20 cellular contexts compared by ENCODE assay signal in the genomic region with DNA sequence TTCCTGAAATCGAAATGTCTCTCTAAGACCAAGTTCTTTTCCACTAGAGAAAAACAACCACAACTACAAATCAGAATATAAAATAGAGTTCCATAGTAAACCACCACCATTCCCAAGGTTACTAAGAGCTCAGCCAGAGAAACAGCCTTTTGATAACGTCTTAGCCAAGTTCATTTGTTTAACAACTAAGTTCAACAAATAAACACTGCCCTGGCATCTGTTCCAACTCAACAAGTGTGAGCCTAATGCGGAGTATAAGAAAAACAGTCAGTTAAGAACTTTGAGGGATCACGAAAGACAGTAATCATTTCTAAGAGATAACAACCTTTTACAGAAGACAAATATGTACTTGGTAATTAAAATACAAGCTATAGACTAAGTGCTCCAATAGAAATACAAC.
DNase-seq lines count a peak whose midpoint lies in the region; ATAC-seq, FAIRE-seq and TF ChIP-seq lines count a peak whose summit lies in the region.
"Had no signal": no experiment of that assay in that cellular context is flagged by ENCODE, and none has a peak within 500 bp of the region (broad histone marks: within the 10 kb centered on the region; RNA-seq: fewer than 3 reads in every experiment).

No MANE protein-coding gene starts in this region.

- TF ChIP-seq POLR2A in prostate gland (IDR thresholded peaks at IDR 0.05) = no peak

- intact Hi-C loops in CD4-positive, alpha-beta T cell (cut with DNase I, micrococcal nuclease) = no loop called here
- intact Hi-C loops in heart right ventricle (cut with DNase I) = no loop called here
- intact Hi-C loops in prostate gland (cut with DNase I) = no loop called here

- CTCF ChIA-PET in CD4-positive, alpha-beta T cell (lab: Charles Lee) = interaction anchor here (0.7 kb wide), 1 partner anchor 10 kb away, joined by 4 read pairs; no protein-coding TSS in a partner anchor
- CTCF ChIA-PET in T-cell (lab: Charles Lee) = interaction anchor here in 1 of 2 donors (0.6 kb wide), 2 partner anchors 21 to 26 kb away, joined by 3 to 5 read pairs; no protein-coding TSS in a partner anchor

- H3K4me3 ChIP-seq in heart right ventricle (no peak overlapping the region), prostate gland (no peak overlapping the region)
- H3K4me3 ChIP-seq: lung, ovary had no signal

- POLR2A ChIA-PET in CD4-positive, alpha-beta T cell (lab: Charles Lee) = interaction anchor here (1.1 to 1.9 kb wide), 3 partner anchors 8 to 211 kb away, joined by 3 to 12 read pairs (median 6); partner anchors contain the start of gene BPGM
- POLR2A ChIA-PET in T-cell (lab: Charles Lee) = interaction anchor here in 1 of 2 donors (0.9 kb wide), 1 partner anchor 11 kb away, joined by 3 read pairs; no protein-coding TSS in a partner anchor

- no peaks in the 10 kb centered on the region for H3K27me3 ChIP-seq in CD4-positive, alpha-beta T cell (ENCODE audit: control insufficient read depth, insufficient read depth, low read length)
- H3K27me3 ChIP-seq in heart right ventricle = no peaks in the 10 kb centered on the region
- no peaks in the 10 kb centered on the region for H3K27me3 ChIP-seq in prostate gland (replicated peaks; ENCODE audit: insufficient read depth)
- H3K27me3 ChIP-seq: brain microvascular endothelial cell, ovary had no signal

- H3K4me1 ChIP-seq in heart right ventricle (peaks cover 7 to 83% (median 60%) of the 10 kb centered on the region in 9 donors), prostate gland (replicated peaks) (peaks cover 30% of the 10 kb centered on the region)

- H3K36me3 Mint-ChIP-seq in CD4-positive, alpha-beta T cell (ENCODE audit: low read depth) = peaks cover 49% of the 10 kb centered on the region
- H3K36me3 Mint-ChIP-seq in T-cell = peaks cover 34% of the 10 kb centered on the region
- H3K36me3 Mint-ChIP-seq: IgD-negative memory B cell had no signal

- no peak for FAIRE-seq in HTR-8/SVneo (lab: Jason Lieb, UNC)

- no peak for ATAC-seq in CD4-positive, alpha-beta T cell (ENCODE audit: poor library complexity)
- ATAC-seq in T-cell (replicated peaks in 1 of 4) (no peak), heart right ventricle (peak in 7 of 8 donors; percentile 9 to 73 (median 49)), HG03521 (IDR thresholded peaks at IDR 0.05; ENCODE audit: unreplicated experiment) (no peak), GM19351 (IDR thresholded peaks at IDR 0.05; ENCODE audit: unreplicated experiment) (no peak), GM19452 (IDR thresholded peaks at IDR 0.05; ENCODE audit: unreplicated experiment) (no peak)
- ATAC-seq: effector memory CD8-positive, alpha-beta T cell had no signal

- H3K4me1 Mint-ChIP-seq in CD4-positive, alpha-beta T cell (ENCODE audit: low read depth) = peaks cover 29% of the 10 kb centered on the region
- H3K4me1 Mint-ChIP-seq in T-cell = peaks cover 24 to 36% (median 24%) of the 10 kb centered on the region in 3 donors

- no peak overlapping the region for H3K27ac ChIP-seq in CD4-positive, alpha-beta T cell (ENCODE audit: low read depth, low read length)
- peak overlapping the region in 8 of 10 donors; percentile 8 to 70 (median 52) for H3K27ac ChIP-seq in heart right ventricle
- H3K27ac ChIP-seq in prostate gland = peak overlapping the region; percentile 64
- H3K27ac ChIP-seq: RWPE1 had no signal

- 45% methylated on average over 4 of the region's 4 CpGs for WGBS in heart right ventricle, 2 donors
- 31% methylated on average over 4 of the region's 4 CpGs for WGBS in prostate gland

- H3K27ac Mint-ChIP-seq in CD4-positive, alpha-beta T cell = peak overlapping the region; percentile 76
- peak overlapping the region; percentile 19 to 25 for H3K27ac Mint-ChIP-seq in T-cell
- H3K27ac Mint-ChIP-seq: IgD-negative memory B cell; stimulated activated naive B cell treated with anti-CD40 and anti-IgM and Interleukin-4, amounts not matched to agents 10 μg/mL and 1 μg/mL and 100 μg/mL, for 72 hours had no signal

- no peaks in the 10 kb centered on the region for H3K9me3 ChIP-seq in CD4-positive, alpha-beta T cell (ENCODE audit: control insufficient read depth, low read length)
- H3K9me3 ChIP-seq in heart right ventricle (no peaks in the 10 kb centered on the region), prostate gland (no peaks in the 10 kb centered on the region)
- H3K9me3 ChIP-seq: ovary had no signal

- peaks cover 0 to 5% (median 0%) of the 10 kb centered on the region in 9 donors for H3K36me3 ChIP-seq in heart right ventricle
- no peaks in the 10 kb centered on the region for H3K36me3 ChIP-seq in prostate gland
- H3K36me3 ChIP-seq: ovary had no signal

- TF ChIP-seq CTCF in CD4-positive, alpha-beta T cell (IDR thresholded peaks at IDR 0.05) = no peak
- TF ChIP-seq CTCF in heart right ventricle (IDR thresholded peaks at IDR 0.05) (no peak), prostate gland (IDR thresholded peaks at IDR 0.05) (no peak)

- H3K4me3 Mint-ChIP-seq in CD4-positive, alpha-beta T cell = no peak overlapping the region
- H3K4me3 Mint-ChIP-seq in T-cell = no peak overlapping the region
- H3K4me3 Mint-ChIP-seq: CD8-positive, alpha-beta memory T cell; effector memory CD8-positive, alpha-beta T cell; IgD-negative memory B cell; stimulated activated naive B cell treated with anti-CD40 and anti-IgM and Interleukin-4, amounts not matched to agents 10 μg/mL and 1 μg/mL and 100 μg/mL, for 72 hours had no signal

- no peaks in the 10 kb centered on the region for H3K27me3 Mint-ChIP-seq in CD4-positive, alpha-beta T cell
- no peaks in the 10 kb centered on the region for H3K27me3 Mint-ChIP-seq in T-cell
- H3K27me3 Mint-ChIP-seq: CD8-positive, alpha-beta memory T cell; stimulated activated naive B cell treated with anti-CD40 and anti-IgM and Interleukin-4, amounts not matched to agents 10 μg/mL and 1 μg/mL and 100 μg/mL, for 72 hours had no signal

- DNase-seq in CD4-positive, alpha-beta T cell = no peak
- no peak for DNase-seq in T-cell
- DNase-seq in heart right ventricle = no peak
- DNase-seq in prostate gland (ENCODE audit: low spot score) = peak; percentile 46
- DNase-seq in HTR-8/SVneo (ENCODE audit: insufficient read length, low spot score) = no peak
- DNase-seq: activated CD8-positive, alpha-beta memory T cell treated with anti-CD3 and anti-CD28 coated beads, Interleukin-2, amount 50 U/mL, for 48 hours; brain microvascular endothelial cell; CD8-positive, alpha-beta memory T cell; effector memory CD8-positive, alpha-beta T cell; head of caudate nucleus; NCI-H1417; ovary; stimulated activated CD4-positive, alpha-beta T cell treated with anti-CD3 and anti-CD28 coated beads, Interleukin-4, amount 100 ng/mL, for 1 hour; stimulated activated naive B cell treated with anti-CD40 and anti-IgM and Interleukin-4, amounts not matched to agents 10 μg/mL and 1 μg/mL and 100 μg/mL, for 72 hours had no signal

- no peaks in the 10 kb centered on the region for H3K9me3 Mint-ChIP-seq in CD4-positive, alpha-beta T cell
- no peaks in the 10 kb centered on the region for H3K9me3 Mint-ChIP-seq in T-cell
- H3K9me3 Mint-ChIP-seq: CD8-positive, alpha-beta memory T cell; effector memory CD8-positive, alpha-beta T cell; IgD-negative memory B cell had no signal

Comparison
In these comparisons a context has a peak if more than half of its experiments do, and no peak if none do; other contexts are left out.
1. ATAC-seq: peak in heart right ventricle (7 of 8); none in CD4-positive, alpha-beta T cell (single experiment), T-cell (0 of 4), HG03521 (single experiment), GM19351 (single experiment) and GM19452 (single experiment).